Comparison of ENCODE assay signal across 29 cellular contexts in the genomic region with DNA sequence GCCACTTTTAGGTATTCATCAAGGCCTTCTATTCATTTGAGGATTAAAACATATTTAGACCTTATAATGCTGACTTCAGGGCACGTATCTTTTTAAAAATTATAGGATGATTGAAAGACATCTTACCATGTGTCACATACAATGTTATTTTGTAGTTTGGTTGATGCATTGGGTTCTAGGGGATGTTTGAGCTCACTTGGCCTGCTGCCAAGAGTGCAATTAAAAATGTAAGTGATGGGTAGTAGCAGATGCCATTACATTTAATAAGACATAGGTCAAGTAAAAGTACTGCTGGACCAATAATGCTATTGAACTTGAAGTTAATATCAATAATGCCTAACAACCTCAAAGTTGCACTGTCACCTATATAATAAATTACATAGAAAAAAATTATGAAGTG.
"Had no signal": no experiment of that assay in that cellular context is flagged by ENCODE, and none has a peak within 500 bp of the region (broad histone marks: within the 10 kb centered on the region; RNA-seq: fewer than 3 reads in every experiment).

No MANE protein-coding gene starts in this region.

- H3K4me3 ChIP-seq: adrenal gland, body of pancreas, esophagus muscularis mucosa, gastrocnemius medialis, heart left ventricle had no signal

- H3K4me1 ChIP-seq: adrenal gland, body of pancreas, foreskin keratinocyte, gastrocnemius medialis, heart left ventricle had no signal

- H3K27ac ChIP-seq: adrenal gland, body of pancreas, esophagus muscularis mucosa, foreskin keratinocyte, gastrocnemius medialis, heart left ventricle had no signal

- FAIRE-seq: colon had no signal

- DNase-seq: activated CD4-positive, alpha-beta memory T cell treated with anti-CD3 and anti-CD28 coated beads for 36 hours; activated CD4-positive, alpha-beta T cell treated with anti-CD3 and anti-CD28 coated beads for 36 hours; activated CD4-positive, alpha-beta T cell treated with anti-CD3 and anti-CD28 coated beads, Interleukin-2, amount 10 ng/mL, durations not matched to agents 24 days and 14 days; activated CD4-positive, CD25-positive, alpha-beta regulatory T cell; activated CD4-positive, CD25-positive, alpha-beta regulatory T cell treated with anti-CD3 and anti-CD28 coated beads, Interleukin-2, amount 50 U/mL, for 72 hours; activated CD8-positive, alpha-beta memory T cell treated with anti-CD3 and anti-CD28 coated beads, Interleukin-2, amount 10 ng/mL, durations not matched to agents 7 days and 5 days; activated CD8-positive, alpha-beta memory T cell treated with anti-CD3 and anti-CD28 coated beads, Interleukin-2, amount 50 U/mL, for 4 hours; activated CD8-positive, alpha-beta T cell treated with anti-CD3 and anti-CD28 coated beads, Interleukin-2, amount 10 ng/mL, durations not matched to agents 7 days and 5 days; activated effector memory CD4-positive, alpha-beta T cell treated with anti-CD3 and anti-CD28 coated beads, Interleukin-2, amount 50 U/mL, for 16 hours; activated naive CD4-positive, alpha-beta T cell treated with anti-CD3 and anti-CD28 coated beads for 36 hours; activated naive CD8-positive, alpha-beta T cell treated with anti-CD3 and anti-CD28 coated beads for 36 hours; activated naive CD8-positive, alpha-beta T cell treated with anti-CD3 and anti-CD28 coated beads, Interleukin-2, amount 50 U/mL, for 24 hours; activated T-cell treated with anti-CD3 and anti-CD28 coated beads, Interleukin-2, amount 50 U/mL, for 1 hour; activated T-cell treated with anti-CD3 and anti-CD28 coated beads, Interleukin-2, amount 50 U/mL, for 48 hours; adrenal gland; amygdala; aorta; body of pancreas; cortex of kidney; dermis blood vessel endothelial cell; effector CD4-positive, alpha-beta T cell; effector memory CD8-positive, alpha-beta T cell; erythroblast; foreskin keratinocyte; gastrocnemius medialis; glutamatergic neuron; heart left ventricle had no signal

- H3K36me3 ChIP-seq: adrenal gland, esophagus muscularis mucosa, gastrocnemius medialis, heart left ventricle had no signal

- ATAC-seq: activated CD4-positive, alpha-beta T cell treated with anti-CD3 and anti-CD28 coated beads for 36 hours; activated CD8-positive, alpha-beta memory T cell treated with anti-CD3 and anti-CD28 coated beads, Interleukin-2, amount 10 ng/mL, durations not matched to agents 7 days and 5 days; activated CD8-positive, alpha-beta T cell treated with anti-CD3 and anti-CD28 coated beads, Interleukin-2, amount 10 ng/mL, durations not matched to agents 7 days and 5 days; activated naive CD8-positive, alpha-beta T cell treated with anti-CD3 and anti-CD28 coated beads, Interleukin-2, amount 50 U/mL, for 24 hours; body of pancreas; effector memory CD8-positive, alpha-beta T cell; foreskin keratinocyte; gastrocnemius medialis; heart left ventricle had no signal

- H3K27me3 ChIP-seq: adrenal gland, body of pancreas, esophagus muscularis mucosa, foreskin keratinocyte, gastrocnemius medialis, heart left ventricle had no signal

- H3K9me3 ChIP-seq: body of pancreas, gastrocnemius medialis had no signal
